In genomic region chr1:32889731-32890278, GRCh38 we compare ENCODE assay signal across 16 cellular contexts. TPM values are rescaled to one million over a fixed set of nuclear protein-coding genes. Genes with fewer than 3 reads are reported as not detected.
A peak's percentile ranks its signal among the peaks of the same experiment; 100 is the strongest.
DNase-seq lines count a peak whose midpoint lies in the region; ATAC-seq and TF ChIP-seq lines count a peak whose summit lies in the region.
"Had no signal": no experiment of that assay in that cellular context is flagged by ENCODE, and none has a peak within 500 bp of the region (broad histone marks: within the 10 kb centered on the region; RNA-seq: fewer than 3 reads in every experiment).

No MANE protein-coding gene starts in this region.

- H3K4me1 ChIP-seq in aorta (ENCODE audit: control insufficient read depth in 1 of 2, insufficient read depth in 2 of 2, low read length in 2 of 2) = no peaks in the 10 kb centered on the region
- peaks cover 5% of the 10 kb centered on the region for H3K4me1 ChIP-seq in mammary epithelial cell (ENCODE audit: insufficient read depth, low read length)
- H3K4me1 ChIP-seq in heart right ventricle = peaks cover 2 to 22% (median 12%) of the 10 kb centered on the region in 9 donors

- peak overlapping the region; percentile 53 for H3K4me3 Mint-ChIP-seq in neural crest cell
- H3K4me3 Mint-ChIP-seq: B cell; CD4-positive, alpha-beta T cell; H9 had no signal

- H3K9me3 ChIP-seq in aorta (ENCODE audit: control insufficient read depth, low read length) = no peaks in the 10 kb centered on the region
- no peaks in the 10 kb centered on the region for H3K9me3 ChIP-seq in mammary epithelial cell (replicated peaks; ENCODE audit: insufficient read depth, low read length)
- no peaks in the 10 kb centered on the region for H3K9me3 ChIP-seq in heart right ventricle

- CTCF ChIA-PET in mammary epithelial cell (lab: Charles Lee; ENCODE audit: low non-redundant PET) = interaction anchor here (0.6 kb wide), 1 partner anchor 14 kb away, joined by 4 read pairs; no protein-coding TSS in a partner anchor

- TF ChIP-seq CTCF in neural crest cell (conservative IDR thresholded peaks at IDR 0.05) = no peak
- no peak for TF ChIP-seq CTCF in mammary epithelial cell (conservative IDR thresholded peaks at IDR 0.05 in 1 of 2, IDR thresholded peaks at IDR 0.05 in 1 of 2; ENCODE audit: extremely low read depth in 1 of 2, insufficient read depth in 1 of 2, low read depth in 1 of 2, low read length in 2 of 2)
- TF ChIP-seq CTCF in heart right ventricle (IDR thresholded peaks at IDR 0.05) = no peak

- H3K4me2 ChIP-seq in mammary epithelial cell (ENCODE audit: insufficient read depth, low read depth, low read length) = no peak overlapping the region

- ATAC-seq in Right ventricle myocardium inferior (no peak), aorta (ENCODE audit: low FRiP score) (no peak), heart right ventricle (no peak)

- no peaks in the 10 kb centered on the region for H3K27me3 ChIP-seq in aorta (ENCODE audit: control insufficient read depth in 1 of 2, insufficient read depth in 2 of 2, low read length in 1 of 2)
- H3K27me3 ChIP-seq in mammary epithelial cell (ENCODE audit: insufficient read depth, low read length) = no peaks in the 10 kb centered on the region
- H3K27me3 ChIP-seq in heart right ventricle = peaks cover 18 to 90% (median 74%) of the 10 kb centered on the region in 7 donors

- dilution Hi-C loops in mammary epithelial cell (cut with HindIII; ENCODE audit: low sequenced_read_pairs) = no loop called here

- WGBS in aorta, 2 donors = 91 to 94% methylated on average over 3 of the region's 3 CpGs
- 78% methylated on average over 3 of the region's 3 CpGs for WGBS in mammary epithelial cell (ENCODE audit: low coverage, missing lambda C conversion rate)
- 77% methylated on average over 3 of the region's 3 CpGs for WGBS in heart right ventricle, 2 donors

- H3K9ac ChIP-seq in mammary epithelial cell (ENCODE audit: insufficient read depth, low read length) = no peak overlapping the region

- BruUV-seq in mammary epithelial cell (replicated peaks; lab: Mats Ljungman, UMichigan) = no TSS peak

- intact Hi-C loops in cardiac septum (cut with DNase I) (loop anchor here (2.0 kb wide), 1 partner anchor 37 kb away; no protein-coding TSS in a partner anchor), Right ventricle myocardium inferior (cut with DNase I) (no loop called here), aorta (cut with DNase I) (no loop called here), mammary epithelial cell (cut with micrococcal nuclease) (no loop called here), heart right ventricle (cut with DNase I) (no loop called here)

- DNase-seq in cardiac septum (ENCODE audit: low spot score) (peak; percentile 4), Right ventricle myocardium inferior (ENCODE audit: missing footprints) (no peak), neural crest cell (ENCODE audit: low read depth, low spot score) (no peak), aorta (peak; percentile 3 to 6), mammary epithelial cell (no peak), heart right ventricle (no peak)
- DNase-seq: C1 segment of cervical spinal cord; CD4-positive, alpha-beta T cell; DMS153; DMS79 treated with DMSO at 0.1 percent for 48 hours; EL; GOT3; H9 had no signal

- no peak overlapping the region for H3K4me3 ChIP-seq in aorta (ENCODE audit: low read length in 2 of 2)
- no peak overlapping the region for H3K4me3 ChIP-seq in mammary epithelial cell (replicated peaks in 1 of 3; ENCODE audit: insufficient read depth in 1 of 3, low read depth in 2 of 3, low read length in 3 of 3)
- no peak overlapping the region for H3K4me3 ChIP-seq in heart right ventricle

- H3K36me3 ChIP-seq in aorta (ENCODE audit: control insufficient read depth in 1 of 2, insufficient read depth in 2 of 2, low read length in 1 of 2) (no peaks in the 10 kb centered on the region), mammary epithelial cell (ENCODE audit: insufficient read depth, low read length) (no peaks in the 10 kb centered on the region), heart right ventricle (no peaks in the 10 kb centered on the region)

- peaks cover 17% of the 10 kb centered on the region for H3K4me1 Mint-ChIP-seq in neural crest cell

- H3K9me3 Mint-ChIP-seq in neural crest cell = no peaks in the 10 kb centered on the region
- H3K9me3 Mint-ChIP-seq: CD4-positive, alpha-beta T cell had no signal

- H4K20me1 ChIP-seq in mammary epithelial cell (ENCODE audit: insufficient read depth, low read length) = no peaks in the 10 kb centered on the region

- no peak overlapping the region for H2AFZ ChIP-seq in mammary epithelial cell (ENCODE audit: low read depth, low read length)

- in situ Hi-C loops in mammary epithelial cell (cut with MboI; ENCODE audit: low sequenced_read_pairs in 2 of 2) = no loop called here

- no peaks in the 10 kb centered on the region for H3K79me2 ChIP-seq in mammary epithelial cell (ENCODE audit: insufficient read depth, low read length)

- H3K27me3 Mint-ChIP-seq in neural crest cell (ENCODE audit: low read depth) = peaks cover 81% of the 10 kb centered on the region

- H3K36me3 Mint-ChIP-seq in neural crest cell (ENCODE audit: low read depth) = no peaks in the 10 kb centered on the region

- H3K27ac Mint-ChIP-seq in neural crest cell (ENCODE audit: unreplicated experiment) = no peak overlapping the region
- H3K27ac Mint-ChIP-seq: B cell; CD4-positive, alpha-beta T cell; H9 had no signal

- peak overlapping the region; percentile 58 for H3K27ac ChIP-seq in angular gyrus (ENCODE audit: low read depth, low read length)
- no peak overlapping the region for H3K27ac ChIP-seq in aorta (ENCODE audit: low read depth in 1 of 2, low read length in 2 of 2)
- no peak overlapping the region for H3K27ac ChIP-seq in mammary epithelial cell (ENCODE audit: insufficient read depth, low read depth, low read length)
- H3K27ac ChIP-seq in heart right ventricle = no peak overlapping the region

RNA-seq across cellular contexts. Expression of gene HPCA, which starts 3.5 kb away (rescaled TPM):
- total RNA-seq in cardiac septum (not detected), Right ventricle myocardium inferior (not detected), neural crest cell (0.86 and 1.2 TPM in 2 replicates), aorta (under 1 TPM in 1 of 2 donors, not detected in 1; 0.51 TPM), mammary epithelial cell (not detected), heart right ventricle (not detected)
- polyA plus RNA-seq in aorta (under 1 TPM in 1 of 2 donors, not detected in 1; 0.90 TPM), mammary epithelial cell (not detected), heart right ventricle (not detected)
- polyA minus RNA-seq in mammary epithelial cell = not detected
- total RNA-seq: B cell; CD4-positive, alpha-beta T cell had no signal

RNA-seq across cellular contexts. Expression of gene TMEM54, which starts 11.4 kb away (rescaled TPM):
- total RNA-seq in cardiac septum = 17.0 TPM
- 10.9 TPM for total RNA-seq in Right ventricle myocardium inferior
- 2.7 and 2.8 TPM in 2 replicates for total RNA-seq in neural crest cell
- 10 to 100 TPM; 21.1 to 23.8 TPM for total RNA-seq in aorta
- 10 to 100 TPM; 25.3 to 77.5 TPM for polyA plus RNA-seq in aorta
- 100 to 1,000 TPM in 1 of 2 donors, 10 to 100 TPM in 1; 35.5 to 101 TPM for total RNA-seq in mammary epithelial cell
- polyA plus RNA-seq in mammary epithelial cell = 158 TPM
- polyA minus RNA-seq in mammary epithelial cell = 85.8 TPM
- total RNA-seq in heart right ventricle = 10 to 100 TPM in 7 of 10 donors, 1 to 10 TPM in 3; 4.5 to 22.5 (median 10.8) TPM
- 10 to 100 TPM in 1 of 2 donors, 1 to 10 TPM in 1; 8.4 to 18.2 TPM for polyA plus RNA-seq in heart right ventricle
- total RNA-seq: B cell; CD4-positive, alpha-beta T cell had no signal

RNA-seq across cellular contexts. Expression of gene FNDC5, which starts 19.1 kb away (rescaled TPM):
- 18.7 TPM for total RNA-seq in cardiac septum
- 139 TPM for total RNA-seq in Right ventricle myocardium inferior
- 26.8 and 28.7 TPM in 2 replicates for total RNA-seq in neural crest cell
- total RNA-seq in aorta = 10 to 100 TPM in 1 of 2 donors, 1 to 10 TPM in 1; 5.6 to 17.6 TPM
- polyA plus RNA-seq in aorta = 10 to 100 TPM in 1 of 2 donors, 1 to 10 TPM in 1; 8.1 to 11.7 TPM
- total RNA-seq in mammary epithelial cell = not detected
- not detected for polyA plus RNA-seq in mammary epithelial cell
- polyA minus RNA-seq in mammary epithelial cell = not detected
- 100 to 1,000 TPM in 2 of 10 donors, 10 to 100 TPM in 8; 44.7 to 130 (median 73.5) TPM for total RNA-seq in heart right ventricle
- 10 to 100 TPM; 12.4 to 75.1 TPM for polyA plus RNA-seq in heart right ventricle
- total RNA-seq: CD4-positive, alpha-beta T cell; HT-29 had no signal

Comparison
In these comparisons a context has a peak if more than half of its experiments do, and no peak if none do; other contexts are left out.
1. DNase-seq: peak in cardiac septum (single experiment) and aorta (2 of 2); none in Right ventricle myocardium inferior (single experiment), neural crest cell (single experiment), mammary epithelial cell (single experiment) and heart right ventricle (0 of 2).
2. RNA of gene FNDC5, which starts 19.1 kb away (total RNA-seq): 139 TPM in Right ventricle myocardium inferior (single experiment), 44.7 to 130 TPM in heart right ventricle, 26.8 to 28.7 TPM in neural crest cell, 18.7 TPM in cardiac septum (single experiment) and 5.6 to 17.6 TPM in aorta; not detected in mammary epithelial cell; every median in the first group is over 4 times any median in the second.